In genomic region chr12:71640316-71640715, GRCh38 we compare ENCODE assay signal across 1 cellular context.
TF ChIP-seq lines count a peak whose summit lies in the region.

No MANE protein-coding gene starts in this region.

TF ChIP-seq in HepG2, 621 proteins besides CTCF, POLR2A, EP300 and RAD21:
- TF ChIP-seq ZFY (CRISPR knock-in tag; IDR thresholded peaks at IDR 0.05) (no peak), DZIP1 (CRISPR knock-in tag; IDR thresholded peaks at IDR 0.05) (no peak), ZBTB39 (CRISPR knock-in tag; IDR thresholded peaks at IDR 0.05) (no peak), ZFX (CRISPR knock-in tag; IDR thresholded peaks at IDR 0.05; ENCODE audit: low read depth) (no peak), ZSCAN29 (CRISPR knock-in tag; conservative IDR thresholded peaks at IDR 0.05) (no peak), HOMEZ (CRISPR knock-in tag; IDR thresholded peaks at IDR 0.05; ENCODE audit: low read depth) (no peak), FOSL1 (CRISPR knock-in tag; IDR thresholded peaks at IDR 0.05; ENCODE audit: borderline replicate concordance) (no peak), EZH2 (conservative IDR thresholded peaks at IDR 0.05; ENCODE audit: low read depth, low read length) (no peak), CCDC6 (CRISPR knock-in tag; IDR thresholded peaks at IDR 0.05) (no peak), STAT6 (CRISPR knock-in tag; IDR thresholded peaks at IDR 0.05; ENCODE audit: borderline replicate concordance) (no peak), SIX4 (CRISPR knock-in tag; IDR thresholded peaks at IDR 0.05) (no peak), HOXA7 (CRISPR knock-in tag; IDR thresholded peaks at IDR 0.05) (no peak), TBP (CRISPR knock-in tag; IDR thresholded peaks at IDR 0.05) (no peak), BRCA1 (CRISPR knock-in tag; IDR thresholded peaks at IDR 0.05) (no peak), BRD4 (CRISPR knock-in tag; IDR thresholded peaks at IDR 0.05) (no peak), ZC3H13 (CRISPR knock-in tag; IDR thresholded peaks at IDR 0.05) (no peak), ZNF672 (CRISPR knock-in tag; IDR thresholded peaks at IDR 0.05) (no peak), SMARCE1 (IDR thresholded peaks at IDR 0.05; ENCODE audit: borderline replicate concordance) (no peak), TFDP1 (CRISPR knock-in tag; IDR thresholded peaks at IDR 0.05; ENCODE audit: borderline replicate concordance) (no peak)
TF ChIP-seq in HepG2: peak in this region for 0.
